Comparison of ENCODE assay signal across 22 cellular contexts in genomic region chr7:26168458-26169023, GRCh38.
"Had no signal": no experiment of that assay in that cellular context is flagged by ENCODE, and none has a peak within 500 bp of the region (broad histone marks: within the 10 kb centered on the region; RNA-seq: fewer than 3 reads in every experiment).

No MANE protein-coding gene starts in this region.

- H3K27me3 Mint-ChIP-seq: activated B cell treated with CpG ODN at 0.5 μM for 24 hours; activated CD8-positive, alpha-beta T cell treated with anti-CD3 and anti-CD28 coated beads for 36 hours; activated T-cell treated with anti-CD3 and anti-CD28 coated beads, Interleukin-2, amount 50 U/mL, for 24 hours; stimulated activated naive CD8-positive, alpha-beta T cell treated with anti-CD3 and anti-CD28 coated beads, Interleukin-15, Interleukin-2, amounts not matched to agents 100 ng/mL and 50 ng/mL, for 24 hours; T-cell had no signal

- H3K9me3 ChIP-seq: breast epithelium, prostate gland, tibial nerve, vagina had no signal

- H3K27ac Mint-ChIP-seq: activated B cell treated with CpG ODN at 0.5 μM for 24 hours; activated CD8-positive, alpha-beta T cell treated with anti-CD3 and anti-CD28 coated beads for 36 hours; activated T-helper 2 cell treated with anti-CD3 and anti-CD28 coated beads, Interferon-gamma antibody, Interleukin-2, Interleukin-4, amounts not matched to agents 10 μg/mL and 5 μg/mL and 100 μg/mL, durations not matched to agents 14 hours and 24 hours and 36 hours; stimulated activated naive CD8-positive, alpha-beta T cell treated with anti-CD3 and anti-CD28 coated beads, Interleukin-15, Interleukin-2, amounts not matched to agents 100 ng/mL and 50 ng/mL, for 24 hours; T-cell had no signal

- H3K4me3 ChIP-seq: breast epithelium, prostate gland, skin epidermis, tibial nerve, vagina had no signal

- H3K36me3 ChIP-seq: breast epithelium, prostate gland, vagina had no signal

- ATAC-seq: activated CD8-positive, alpha-beta T cell treated with anti-CD3 and anti-CD28 coated beads for 36 hours; right cardiac atrium; T-cell had no signal

- H3K4me3 Mint-ChIP-seq: activated B cell treated with CpG ODN at 0.5 μM for 24 hours; activated CD8-positive, alpha-beta T cell treated with anti-CD3 and anti-CD28 coated beads for 36 hours; activated T-cell treated with anti-CD3 and anti-CD28 coated beads, Interleukin-2, amount 50 U/mL, for 24 hours; stimulated activated naive CD8-positive, alpha-beta T cell treated with anti-CD3 and anti-CD28 coated beads, Interleukin-15, Interleukin-2, amounts not matched to agents 100 ng/mL and 50 ng/mL, for 24 hours; T-cell had no signal

- DNase-seq: activated B cell treated with CpG ODN at 0.5 μM for 24 hours; activated CD4-positive, alpha-beta T cell treated with anti-CD3 and anti-CD28 coated beads for 4 hours; activated CD8-positive, alpha-beta T cell treated with anti-CD3 and anti-CD28 coated beads for 36 hours; activated naive CD4-positive, alpha-beta T cell treated with Interleukin-2 at 50 U/mL for 16 hours; activated T-cell treated with anti-CD3 and anti-CD28 coated beads, Interleukin-2, amount 50 U/mL, for 24 hours; anterior cingulate cortex; cortex of kidney; foreskin keratinocyte; kidney; mammary epithelial cell; midbrain; right cardiac atrium; stimulated activated CD4-positive, alpha-beta T cell treated with anti-CD3 and anti-CD28 coated beads, Interleukin-15, amount 100 ng/mL, for 24 hours; stimulated activated CD4-positive, alpha-beta T cell treated with anti-CD3 and anti-CD28 coated beads, Interleukin-2, amount 100 ng/mL, for 48 hours; T-cell had no signal

- H3K4me1 ChIP-seq: breast epithelium, prostate gland, vagina had no signal

- H3K27ac ChIP-seq: breast epithelium, foreskin keratinocyte, prostate gland, tibial nerve, vagina had no signal

- H3K9me3 Mint-ChIP-seq: activated B cell treated with CpG ODN at 0.5 μM for 24 hours; activated T-cell treated with anti-CD3 and anti-CD28 coated beads, Interleukin-2, amount 50 U/mL, for 24 hours; stimulated activated naive CD8-positive, alpha-beta T cell treated with anti-CD3 and anti-CD28 coated beads, Interleukin-15, Interleukin-2, amounts not matched to agents 100 ng/mL and 50 ng/mL, for 24 hours; T-cell had no signal

- H3K27me3 ChIP-seq: breast epithelium, foreskin keratinocyte, tibial nerve, vagina had no signal
